In the genomic region with DNA sequence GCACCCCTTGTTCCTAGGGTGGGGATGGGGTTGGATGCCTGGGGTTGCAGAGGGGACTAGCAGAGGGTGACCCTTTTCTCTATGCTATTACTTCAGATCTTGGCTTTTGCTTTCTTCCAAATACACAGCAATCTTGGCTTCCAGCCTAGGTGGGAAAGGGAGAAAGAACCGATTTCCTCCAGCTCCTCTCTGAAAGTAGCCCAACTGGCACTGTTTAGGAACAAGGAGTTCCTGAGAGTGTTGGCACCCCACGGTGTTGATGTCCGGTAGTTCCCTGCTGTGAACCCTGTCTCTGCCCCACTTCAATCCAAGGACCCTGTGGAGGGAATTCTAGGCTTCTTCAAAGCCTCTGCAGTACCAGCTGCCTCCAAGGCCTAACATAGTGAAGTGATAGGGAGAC, we compare ENCODE assay signal across 1 cellular context.
TF ChIP-seq lines count a peak whose summit lies in the region.

No MANE protein-coding gene starts in this region.

TF ChIP-seq in K562, 482 proteins besides CTCF, POLR2A, EP300 and RAD21:
- TF ChIP-seq, protein P1, sequence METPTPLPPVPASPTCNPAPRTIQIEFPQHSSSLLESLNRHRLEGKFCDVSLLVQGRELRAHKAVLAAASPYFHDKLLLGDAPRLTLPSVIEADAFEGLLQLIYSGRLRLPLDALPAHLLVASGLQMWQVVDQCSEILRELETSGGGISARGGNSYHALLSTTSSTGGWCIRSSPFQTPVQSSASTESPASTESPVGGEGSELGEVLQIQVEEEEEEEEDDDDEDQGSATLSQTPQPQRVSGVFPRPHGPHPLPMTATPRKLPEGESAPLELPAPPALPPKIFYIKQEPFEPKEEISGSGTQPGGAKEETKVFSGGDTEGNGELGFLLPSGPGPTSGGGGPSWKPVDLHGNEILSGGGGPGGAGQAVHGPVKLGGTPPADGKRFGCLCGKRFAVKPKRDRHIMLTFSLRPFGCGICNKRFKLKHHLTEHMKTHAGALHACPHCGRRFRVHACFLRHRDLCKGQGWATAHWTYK (CRISPR knock-in tag; IDR thresholded peaks at IDR 0.05), result no peak
- TF ChIP-seq SRSF7 (optimal IDR thresholded peaks at IDR 0.05; ENCODE audit: low read depth, low read length) (no peak), MEF2A (IDR thresholded peaks at IDR 0.05; ENCODE audit: control insufficient read depth, low read depth, low read length) (no peak), GTF2A2 (tag; IDR thresholded peaks at IDR 0.05) (no peak), ZNF324 (CRISPR knock-in tag; IDR thresholded peaks at IDR 0.05) (no peak), HOXB6 (CRISPR knock-in tag; IDR thresholded peaks at IDR 0.05; ENCODE audit: borderline replicate concordance) (no peak), TAF9B (IDR thresholded peaks at IDR 0.05; ENCODE audit: partially characterized antibody) (no peak), DNMT1 (IDR thresholded peaks at IDR 0.05) (no peak), XRCC3 (IDR thresholded peaks at IDR 0.05) (no peak), EZH2 (IDR thresholded peaks at IDR 0.05; ENCODE audit: borderline replicate concordance, low read depth, low read length) (no peak), MYBL2 (IDR thresholded peaks at IDR 0.05; ENCODE audit: low read depth) (no peak), MYBL2 (CRISPR knock-in tag; IDR thresholded peaks at IDR 0.05; ENCODE audit: borderline replicate concordance) (no peak), SIN3A (IDR thresholded peaks at IDR 0.05; ENCODE audit: borderline replicate concordance in 2 of 2, control insufficient read depth in 1 of 2, low read depth in 2 of 2, low read length in 2 of 2) (no peak), SRF (CRISPR knock-in tag; IDR thresholded peaks at IDR 0.05) (no peak)
- TF ChIP-seq, protein P2, sequence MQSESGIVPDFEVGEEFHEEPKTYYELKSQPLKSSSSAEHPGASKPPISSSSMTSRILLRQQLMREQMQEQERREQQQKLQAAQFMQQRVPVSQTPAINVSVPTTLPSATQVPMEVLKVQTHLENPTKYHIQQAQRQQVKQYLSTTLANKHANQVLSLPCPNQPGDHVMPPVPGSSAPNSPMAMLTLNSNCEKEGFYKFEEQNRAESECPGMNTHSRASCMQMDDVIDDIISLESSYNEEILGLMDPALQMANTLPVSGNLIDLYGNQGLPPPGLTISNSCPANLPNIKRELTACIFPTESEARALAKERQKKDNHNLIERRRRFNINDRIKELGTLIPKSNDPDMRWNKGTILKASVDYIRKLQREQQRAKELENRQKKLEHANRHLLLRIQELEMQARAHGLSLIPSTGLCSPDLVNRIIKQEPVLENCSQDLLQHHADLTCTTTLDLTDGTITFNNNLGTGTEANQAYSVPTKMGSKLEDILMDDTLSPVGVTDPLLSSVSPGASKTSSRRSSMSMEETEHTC (IDR thresholded peaks at IDR 0.05), result no peak
- TF ChIP-seq, protein P3, sequence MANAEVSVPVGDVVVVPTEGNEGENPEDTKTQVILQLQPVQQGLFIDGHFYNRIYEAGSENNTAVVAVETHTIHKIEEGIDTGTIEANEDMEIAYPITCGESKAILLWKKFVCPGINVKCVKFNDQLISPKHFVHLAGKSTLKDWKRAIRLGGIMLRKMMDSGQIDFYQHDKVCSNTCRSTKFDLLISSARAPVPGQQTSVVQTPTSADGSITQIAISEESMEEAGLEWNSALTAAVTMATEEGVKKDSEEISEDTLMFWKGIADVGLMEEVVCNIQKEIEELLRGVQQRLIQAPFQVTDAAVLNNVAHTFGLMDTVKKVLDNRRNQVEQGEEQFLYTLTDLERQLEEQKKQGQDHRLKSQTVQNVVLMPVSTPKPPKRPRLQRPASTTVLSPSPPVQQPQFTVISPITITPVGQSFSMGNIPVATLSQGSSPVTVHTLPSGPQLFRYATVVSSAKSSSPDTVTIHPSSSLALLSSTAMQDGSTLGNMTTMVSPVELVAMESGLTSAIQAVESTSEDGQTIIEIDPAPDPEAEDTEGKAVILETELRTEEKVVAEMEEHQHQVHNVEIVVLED (CRISPR knock-in tag; IDR thresholded peaks at IDR 0.05), result no peak
- TF ChIP-seq, protein P4, sequence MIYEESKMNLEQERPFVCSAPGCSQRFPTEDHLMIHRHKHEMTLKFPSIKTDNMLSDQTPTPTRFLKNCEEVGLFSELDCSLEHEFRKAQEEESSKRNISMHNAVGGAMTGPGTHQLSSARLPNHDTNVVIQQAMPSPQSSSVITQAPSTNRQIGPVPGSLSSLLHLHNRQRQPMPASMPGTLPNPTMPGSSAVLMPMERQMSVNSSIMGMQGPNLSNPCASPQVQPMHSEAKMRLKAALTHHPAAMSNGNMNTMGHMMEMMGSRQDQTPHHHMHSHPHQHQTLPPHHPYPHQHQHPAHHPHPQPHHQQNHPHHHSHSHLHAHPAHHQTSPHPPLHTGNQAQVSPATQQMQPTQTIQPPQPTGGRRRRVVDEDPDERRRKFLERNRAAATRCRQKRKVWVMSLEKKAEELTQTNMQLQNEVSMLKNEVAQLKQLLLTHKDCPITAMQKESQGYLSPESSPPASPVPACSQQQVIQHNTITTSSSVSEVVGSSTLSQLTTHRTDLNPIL (CRISPR knock-in tag; IDR thresholded peaks at IDR 0.05), result no peak
